In genomic region chr11:94237447-94238153, GRCh38 we compare ENCODE assay signal across 8 cellular contexts.
A peak's percentile ranks its signal among the peaks of the same experiment; 100 is the strongest.
DNase-seq lines count a peak whose midpoint lies in the region; ATAC-seq and TF ChIP-seq lines count a peak whose summit lies in the region.
"Not testable (repeated sequence)": the region's sequence is repeated elsewhere in the genome, so short reads cannot be mapped to it uniquely, and the experiment has no call there.

No MANE protein-coding gene starts in this region.

- TF ChIP-seq EP300 in SK-N-SH (IDR thresholded peaks at IDR 0.05; ENCODE audit: borderline replicate concordance in 1 of 2, low read depth in 1 of 2, low read length in 1 of 2): not testable (repeated sequence)

- H3K27ac ChIP-seq in GM23338 (ENCODE audit: low read depth); SK-N-SH (ENCODE audit: low read depth in 2 of 2, low read length in 1 of 2); dorsolateral prefrontal cortex; iPS DF 6.9 (ENCODE audit: low read length); spleen; tibial artery: not testable (repeated sequence)

- H3K36me3 Mint-ChIP-seq in GM23338 (ENCODE audit: low read depth): not testable (repeated sequence)
- peaks cover 0 to 12% of the 10 kb centered on the region in 2 donors for H3K36me3 Mint-ChIP-seq in naive B cell

- DNase-seq in GM23338 (ENCODE audit: low spot score) (peak; percentile 55), activated T-cell treated with anti-CD3 and anti-CD28 coated beads for 1 hour (ENCODE audit: low read depth) (peak; percentile 11), dorsolateral prefrontal cortex (peak in 9 of 10 donors; percentile 11 to 71 (median 47)), iPS DF 6.9 (ENCODE audit: low read depth, low spot score) (peak; percentile 20), naive B cell (peak; percentile 3), spleen (peak; percentile 86), tibial artery (peak; percentile 29 to 81)
- DNase-seq in SK-N-SH: not testable (repeated sequence)

- H3F3A ChIP-seq in GM23338 (replicated peaks; ENCODE audit: low read depth); SK-N-SH (replicated peaks; ENCODE audit: insufficient read depth): not testable (repeated sequence)

- peaks cover 18% of the 10 kb centered on the region for H3K36me3 ChIP-seq in GM23338 (ENCODE audit: insufficient read depth)
- not testable (repeated sequence) for H3K36me3 ChIP-seq in SK-N-SH (replicated peaks in 1 of 2; ENCODE audit: control insufficient read depth in 1 of 2, insufficient read depth in 2 of 2, low read length in 1 of 2); iPS DF 6.9 (ENCODE audit: control insufficient read depth, insufficient read depth, low read length); spleen; tibial artery

- H2AFZ ChIP-seq in GM23338: peak overlapping the region; percentile 95
- not testable (repeated sequence) for H2AFZ ChIP-seq in SK-N-SH (ENCODE audit: low read depth)

- H3K4me2 ChIP-seq in GM23338: peak overlapping the region; percentile 46
- peak overlapping the region; percentile 9; the same call in 1 of the 2 replicates for H3K4me2 ChIP-seq in SK-N-SH

- H3K4me1 ChIP-seq in GM23338 (ENCODE audit: insufficient read depth); SK-N-SH (ENCODE audit: control insufficient read depth in 1 of 2, insufficient read depth in 2 of 2, low read depth in 1 of 2, low read length in 1 of 2); iPS DF 6.9 (ENCODE audit: control insufficient read depth, insufficient read depth, low read length); spleen; tibial artery: not testable (repeated sequence)

- not testable (repeated sequence) for ATAC-seq in GM23338; naive B cell (ENCODE audit: low read depth in 2 of 2)

- peak in 1 of 3 donors; percentile 17 for TF ChIP-seq POLR2A in spleen (IDR thresholded peaks at IDR 0.05)

- not testable (repeated sequence) for H3K4me1 Mint-ChIP-seq in GM23338, naive B cell

- not testable (repeated sequence) for H3K79me2 ChIP-seq in GM23338 (replicated peaks; ENCODE audit: insufficient read depth); SK-N-SH (ENCODE audit: insufficient read depth)

- intact Hi-C loops in dorsolateral prefrontal cortex (cut with DNase I); spleen (cut with DNase I; ENCODE audit: low total_unique reads); tibial artery (cut with DNase I; ENCODE audit: low total_unique reads): not testable (repeated sequence)

- H3K4me3 ChIP-seq in GM23338 (peak overlapping the region; percentile 33), SK-N-SH (ENCODE audit: low read depth in 2 of 2, low read length in 1 of 2) (peak overlapping the region; percentile 0 to 13; a peak in 2 of 4 replicates)
- H3K4me3 ChIP-seq in dorsolateral prefrontal cortex; iPS DF 6.9 (ENCODE audit: low read length); spleen; tibial artery: not testable (repeated sequence)

- not testable (repeated sequence) for H3K4me3 Mint-ChIP-seq in GM23338, naive B cell

- not testable (repeated sequence) for H3K9me3 ChIP-seq in SK-N-SH; iPS DF 6.9 (ENCODE audit: control insufficient read depth, insufficient read depth, low read length)
- H3K9me3 ChIP-seq in spleen: peaks cover 17 to 41% (median 36%) of the 10 kb centered on the region in 8 donors
- peaks cover 23 to 26% (median 24%) of the 10 kb centered on the region in 3 donors for H3K9me3 ChIP-seq in tibial artery

- peak; percentile 26; the same call in 1 of the 2 replicates for TF ChIP-seq RAD21 in SK-N-SH (IDR thresholded peaks at IDR 0.05; ENCODE audit: low read length)

- not testable (repeated sequence) for H3K9me3 Mint-ChIP-seq in GM23338
- peaks cover 5 to 13% (median 7%) of the 10 kb centered on the region in 7 donors for H3K9me3 Mint-ChIP-seq in naive B cell

- CTCF ChIA-PET in SK-N-SH (lab: Yijun Ruan, JAX): interaction anchor here (0.6 to 1.2 kb wide), 8 partner anchors 22 to 342 kb away, joined by 3 to 4 read pairs (median 3); no protein-coding TSS in a partner anchor

- not testable (repeated sequence) for H3K27me3 Mint-ChIP-seq in GM23338 (ENCODE audit: insufficient read depth, low read depth, poor library complexity); naive B cell

- TF ChIP-seq CTCF in GM23338 (conservative IDR thresholded peaks at IDR 0.05; ENCODE audit: low read depth in 2 of 2): peak; percentile 73 to 96
- peak; percentile 30 for TF ChIP-seq CTCF in SK-N-SH (IDR thresholded peaks at IDR 0.05)
- peak in 2 of 56 donors; percentile 16 to 20 for TF ChIP-seq CTCF in dorsolateral prefrontal cortex (IDR thresholded peaks at IDR 0.05 in 54 of 56, conservative IDR thresholded peaks at IDR 0.05 in 2 of 56; ENCODE audit: low read depth in 1 of 56, partially characterized antibody in 56 of 56)
- not testable (repeated sequence) for TF ChIP-seq CTCF in spleen (IDR thresholded peaks at IDR 0.05 in 8 of 11, conservative IDR thresholded peaks at IDR 0.05 in 3 of 11); tibial artery (IDR thresholded peaks at IDR 0.05)

- not testable (repeated sequence) for H3K27ac Mint-ChIP-seq in GM23338, naive B cell

- H3K9me2 ChIP-seq in GM23338 (ENCODE audit: insufficient read depth): peaks cover 19% of the 10 kb centered on the region
- not testable (repeated sequence) for H3K9me2 ChIP-seq in SK-N-SH

- H3K9ac ChIP-seq in SK-N-SH: not testable (repeated sequence)

- not testable (repeated sequence) for H4K20me1 ChIP-seq in GM23338 (replicated peaks; ENCODE audit: insufficient read depth); SK-N-SH (ENCODE audit: insufficient read depth)

- WGBS in SK-N-SH (ENCODE audit: low lambda C conversion rate): 21% methylated on average over 18 of the region's 18 CpGs
- WGBS in iPS DF 6.9 (ENCODE audit: insufficient coverage, insufficient read length): no CpG with 5 or more reads among the region's 18 CpGs
- 81 to 85% (median 83%) methylated on average over 17 to 18 of the region's 18 CpGs for WGBS in spleen, 5 donors

- H3K27me3 ChIP-seq in GM23338 (ENCODE audit: insufficient read depth); SK-N-SH (ENCODE audit: insufficient read depth); dorsolateral prefrontal cortex; iPS DF 6.9 (ENCODE audit: control insufficient read depth, insufficient read depth, low read length); spleen (replicated peaks in 1 of 7); tibial artery: not testable (repeated sequence)

- POLR2A ChIA-PET in SK-N-SH (lab: Yijun Ruan, JAX): not testable (repeated sequence)

TF ChIP-seq in GM23338, 12 proteins besides CTCF, POLR2A, EP300 and RAD21 (continues in another document):
- peak; percentile 0; the same call in 1 of the 2 replicates for TF ChIP-seq ZNF331 (CRISPR knock-in tag; IDR thresholded peaks at IDR 0.05; ENCODE audit: low read depth)

TF ChIP-seq in SK-N-SH, 30 proteins besides CTCF, POLR2A, EP300 and RAD21:
- 0 out of 2 replicates have a peak, but pooled peaks have one; percentile 2 for TF ChIP-seq SMC3 (IDR thresholded peaks at IDR 0.05; ENCODE audit: low read depth, low read length)
TF ChIP-seq in SK-N-SH: peak in this region for 1; not testable (repeated sequence) for 29.
